28 cellular contexts compared by ENCODE assay signal in genomic region chr7:105403128-105403527, GRCh38.
"Had no signal": no experiment of that assay in that cellular context is flagged by ENCODE, and none has a peak within 500 bp of the region (broad histone marks: within the 10 kb centered on the region; RNA-seq: fewer than 3 reads in every experiment).

No MANE protein-coding gene starts in this region.

- H3K27me3 Mint-ChIP-seq: progenitor cell of endocrine pancreas; stimulated activated naive CD8-positive, alpha-beta T cell treated with anti-CD3 and anti-CD28 coated beads, Interleukin-15, Interleukin-2, amounts not matched to agents 100 ng/mL and 50 ng/mL, for 24 hours; type B pancreatic cell had no signal

- H3K27ac ChIP-seq: neural progenitor cell, ovary, parathyroid adenoma, psoas muscle, right lobe of liver, sigmoid colon, stomach, thoracic aorta, thyroid gland, transverse colon, upper lobe of right lung, uterus had no signal

- H3K9me3 ChIP-seq: ovary, psoas muscle, right lobe of liver, sigmoid colon, stomach, thoracic aorta, thyroid gland, transverse colon, upper lobe of right lung, uterus had no signal

- H3K27ac Mint-ChIP-seq: natural killer cell; nephron; neural progenitor cell; progenitor cell of endocrine pancreas; stimulated activated effector memory CD8-positive, alpha-beta T cell treated with anti-CD3 and anti-CD28 coated beads, Interleukin-12 subunit alpha, Interleukin-12 subunit beta, amount 100 ng/mL, for 72 hours; stimulated activated naive B cell treated with anti-CD40 and anti-IgM and Interleukin-4, amounts not matched to agents 10 μg/mL and 1 μg/mL and 100 μg/mL, for 72 hours; stimulated activated naive CD8-positive, alpha-beta T cell treated with anti-CD3 and anti-CD28 coated beads, Interleukin-15, Interleukin-2, amounts not matched to agents 100 ng/mL and 50 ng/mL, for 24 hours; type B pancreatic cell had no signal

- ATAC-seq: natural killer cell; psoas muscle; right cardiac atrium; right lobe of liver; stimulated activated effector memory CD8-positive, alpha-beta T cell treated with anti-CD3 and anti-CD28 coated beads, Interleukin-12 subunit alpha, Interleukin-12 subunit beta, amount 100 ng/mL, for 72 hours; stimulated activated naive B cell treated with anti-CD40 and anti-IgM and Interleukin-4, amounts not matched to agents 10 μg/mL and 1 μg/mL and 100 μg/mL, for 72 hours; upper lobe of right lung had no signal

- H3K27me3 ChIP-seq: neural progenitor cell, ovary, right lobe of liver, sigmoid colon, stomach, thyroid gland, transverse colon, upper lobe of right lung, uterus had no signal

- H3K4me1 ChIP-seq: neural progenitor cell, parathyroid adenoma, psoas muscle, right lobe of liver, sigmoid colon, thyroid gland, upper lobe of right lung, uterus had no signal

- H3K36me3 ChIP-seq: neural progenitor cell, ovary, right lobe of liver, sigmoid colon, stomach, thoracic aorta, thyroid gland, transverse colon, upper lobe of right lung, uterus had no signal

- H3K36me3 Mint-ChIP-seq: natural killer cell; neural progenitor cell; stimulated activated effector memory CD8-positive, alpha-beta T cell treated with anti-CD3 and anti-CD28 coated beads, Interleukin-12 subunit alpha, Interleukin-12 subunit beta, amount 100 ng/mL, for 72 hours; stimulated activated naive B cell treated with anti-CD40 and anti-IgM and Interleukin-4, amounts not matched to agents 10 μg/mL and 1 μg/mL and 100 μg/mL, for 72 hours; type B pancreatic cell had no signal

- H3K9me3 Mint-ChIP-seq: natural killer cell; nephron; neural progenitor cell; stimulated activated effector memory CD8-positive, alpha-beta T cell treated with anti-CD3 and anti-CD28 coated beads, Interleukin-12 subunit alpha, Interleukin-12 subunit beta, amount 100 ng/mL, for 72 hours; stimulated activated naive B cell treated with anti-CD40 and anti-IgM and Interleukin-4, amounts not matched to agents 10 μg/mL and 1 μg/mL and 100 μg/mL, for 72 hours; stimulated activated naive CD8-positive, alpha-beta T cell treated with anti-CD3 and anti-CD28 coated beads, Interleukin-15, Interleukin-2, amounts not matched to agents 100 ng/mL and 50 ng/mL, for 24 hours; type B pancreatic cell had no signal

- H3K4me3 ChIP-seq: neural progenitor cell, ovary, psoas muscle, right lobe of liver, sigmoid colon, stomach, thoracic aorta, thyroid gland, transverse colon, upper lobe of right lung, uterus had no signal

- H3K4me1 Mint-ChIP-seq: natural killer cell; stimulated activated effector memory CD8-positive, alpha-beta T cell treated with anti-CD3 and anti-CD28 coated beads, Interleukin-12 subunit alpha, Interleukin-12 subunit beta, amount 100 ng/mL, for 72 hours; stimulated activated naive B cell treated with anti-CD40 and anti-IgM and Interleukin-4, amounts not matched to agents 10 μg/mL and 1 μg/mL and 100 μg/mL, for 72 hours had no signal

- H3K4me3 Mint-ChIP-seq: natural killer cell; nephron; neural progenitor cell; stimulated activated effector memory CD8-positive, alpha-beta T cell treated with anti-CD3 and anti-CD28 coated beads, Interleukin-12 subunit alpha, Interleukin-12 subunit beta, amount 100 ng/mL, for 72 hours; stimulated activated naive B cell treated with anti-CD40 and anti-IgM and Interleukin-4, amounts not matched to agents 10 μg/mL and 1 μg/mL and 100 μg/mL, for 72 hours; stimulated activated naive CD8-positive, alpha-beta T cell treated with anti-CD3 and anti-CD28 coated beads, Interleukin-15, Interleukin-2, amounts not matched to agents 100 ng/mL and 50 ng/mL, for 24 hours; type B pancreatic cell had no signal

- DNase-seq: natural killer cell; occipital lobe; ovary; posterior cingulate gyrus; psoas muscle; right cardiac atrium; right lobe of liver; sigmoid colon; small intestine; stimulated activated CD4-positive, alpha-beta T cell treated with anti-CD3 and anti-CD28 coated beads, Interleukin-15, amount 100 ng/mL, for 24 hours; stimulated activated CD4-positive, alpha-beta T cell treated with anti-CD3 and anti-CD28 coated beads, Interleukin-2, amount 100 ng/mL, for 24 hours; stimulated activated CD4-positive, alpha-beta T cell treated with anti-CD3 and anti-CD28 coated beads, Interleukin-2, amount 100 ng/mL, for 48 hours; stimulated activated CD4-positive, alpha-beta T cell treated with anti-CD3 and anti-CD28 coated beads, Interleukin-4, amount 100 ng/mL, for 24 hours; stimulated activated naive B cell treated with anti-CD40 and anti-IgM and Interleukin-4, amounts not matched to agents 10 μg/mL and 1 μg/mL and 100 μg/mL, for 72 hours; stimulated activated naive CD4-positive, alpha-beta T cell treated with Interleukin-2 at 50 U/mL for 16 hours; stomach; thyroid gland; transverse colon; upper lobe of right lung; uterus had no signal
